In genomic region chr12:79364197-79364596, GRCh38 we compare ENCODE assay signal across 25 cellular contexts.
A peak's percentile ranks its signal among the peaks of the same experiment; 100 is the strongest.
DNase-seq lines count a peak whose midpoint lies in the region; ATAC-seq, FAIRE-seq and TF ChIP-seq lines count a peak whose summit lies in the region.
"Had no signal": no experiment of that assay in that cellular context is flagged by ENCODE, and none has a peak within 500 bp of the region (broad histone marks: within the 10 kb centered on the region; RNA-seq: fewer than 3 reads in every experiment).

No MANE protein-coding gene starts in this region.

- no peaks in the 10 kb centered on the region for H3K9me3 ChIP-seq in OCI-LY3 (ENCODE audit: insufficient read depth, low read length)
- no peaks in the 10 kb centered on the region for H3K9me3 ChIP-seq in astrocyte (ENCODE audit: insufficient read depth, low read depth, low read length)
- no peaks in the 10 kb centered on the region for H3K9me3 ChIP-seq in hepatocyte (ENCODE audit: low read depth)
- H3K9me3 ChIP-seq: BE2C, Peyer's patch had no signal

- no peak overlapping the region for H3K4me3 ChIP-seq in OCI-LY3 (ENCODE audit: low read length)
- H3K4me3 ChIP-seq in astrocyte (ENCODE audit: insufficient read depth, low read depth, low read length) = no peak overlapping the region
- no peak overlapping the region for H3K4me3 ChIP-seq in hepatocyte
- H3K4me3 ChIP-seq: GM23248, Peyer's patch had no signal

- no peak overlapping the region for H3K4me3 Mint-ChIP-seq in astrocyte (ENCODE audit: unreplicated experiment)
- no peak overlapping the region for H3K4me3 Mint-ChIP-seq in activated CD4-positive, alpha-beta T cell treated with anti-CD3 and anti-CD28 coated beads, Interleukin-2, amount 10 ng/mL, durations not matched to agents 24 days and 14 days
- H3K4me3 Mint-ChIP-seq: CD14-positive monocyte; CD8-positive, alpha-beta memory T cell had no signal

- in situ Hi-C loops in Caki2 (cut with HindIII; ENCODE audit: low pct_unique_long_range_greater_than_20kb, low sequenced_read_pairs) = no loop called here

- H3K79me2 ChIP-seq in OCI-LY3 (ENCODE audit: low read length) (no peaks in the 10 kb centered on the region), astrocyte (ENCODE audit: insufficient read depth, low read length) (no peaks in the 10 kb centered on the region), hepatocyte (no peaks in the 10 kb centered on the region)

- ATAC-seq in GM19455 (IDR thresholded peaks at IDR 0.05; ENCODE audit: unreplicated experiment) = no peak
- ATAC-seq in GM21447 (IDR thresholded peaks at IDR 0.05; ENCODE audit: unreplicated experiment) = no peak

- H3K27me3 ChIP-seq in OCI-LY3 (ENCODE audit: low read depth, low read length) = no peaks in the 10 kb centered on the region
- H3K27me3 ChIP-seq in astrocyte (ENCODE audit: insufficient read depth, low read length) = no peaks in the 10 kb centered on the region
- no peaks in the 10 kb centered on the region for H3K27me3 ChIP-seq in hepatocyte
- H3K27me3 ChIP-seq: BE2C, Peyer's patch had no signal

- no peaks in the 10 kb centered on the region for H3K27me3 Mint-ChIP-seq in astrocyte (ENCODE audit: low read depth, unreplicated experiment)
- no peaks in the 10 kb centered on the region for H3K27me3 Mint-ChIP-seq in activated CD4-positive, alpha-beta T cell treated with anti-CD3 and anti-CD28 coated beads, Interleukin-2, amount 10 ng/mL, durations not matched to agents 24 days and 14 days
- H3K27me3 Mint-ChIP-seq: CD8-positive, alpha-beta memory T cell had no signal

- no peak for FAIRE-seq in astrocyte (lab: Jason Lieb, UNC)
- FAIRE-seq: GM19239 had no signal

- no peaks in the 10 kb centered on the region for H3K9me2 ChIP-seq in hepatocyte (replicated peaks; ENCODE audit: insufficient read depth)

- TF ChIP-seq CTCF in OCI-LY3 (IDR thresholded peaks at IDR 0.05; ENCODE audit: low read depth, low read length) (no peak), astrocyte (IDR thresholded peaks at IDR 0.05; ENCODE audit: insufficient read depth, low read depth, low read length) (no peak), hepatocyte (IDR thresholded peaks at IDR 0.05; ENCODE audit: poor library complexity) (no peak)

- H3K36me3 ChIP-seq in OCI-LY3 (replicated peaks; ENCODE audit: low read depth, low read length) = no peaks in the 10 kb centered on the region
- H3K36me3 ChIP-seq in astrocyte (ENCODE audit: insufficient read depth, low read length) = no peaks in the 10 kb centered on the region
- H3K36me3 ChIP-seq in hepatocyte (replicated peaks; ENCODE audit: insufficient read depth, low read depth) = no peaks in the 10 kb centered on the region
- H3K36me3 ChIP-seq: Peyer's patch had no signal

- H3K27ac ChIP-seq in OCI-LY3 (ENCODE audit: low read length) (no peak overlapping the region), astrocyte (ENCODE audit: low read depth, low read length) (no peak overlapping the region), hepatocyte (peak overlapping the region; percentile 49)
- H3K27ac ChIP-seq: GM23248, Peyer's patch had no signal

- H3K4me1 ChIP-seq in OCI-LY3 (ENCODE audit: low read length) (peaks cover 19% of the 10 kb centered on the region), astrocyte (ENCODE audit: insufficient read depth, low read length) (no peaks in the 10 kb centered on the region), hepatocyte (ENCODE audit: insufficient read depth) (peaks cover 16% of the 10 kb centered on the region)
- H3K4me1 ChIP-seq: Peyer's patch had no signal

- peaks cover 2% of the 10 kb centered on the region for H3K4me1 Mint-ChIP-seq in astrocyte (ENCODE audit: low read depth, unreplicated experiment)
- H3K4me1 Mint-ChIP-seq in activated CD4-positive, alpha-beta T cell treated with anti-CD3 and anti-CD28 coated beads, Interleukin-2, amount 10 ng/mL, durations not matched to agents 24 days and 14 days = no peaks in the 10 kb centered on the region
- H3K4me1 Mint-ChIP-seq: CD14-positive monocyte; CD8-positive, alpha-beta memory T cell had no signal

- H3K4me2 ChIP-seq in OCI-LY3 (ENCODE audit: low read length) (peak overlapping the region; percentile 28; the same call in 1 of the 2 replicates), astrocyte (ENCODE audit: low read length) (no peak overlapping the region), hepatocyte (peak overlapping the region; percentile 34)

- 27% methylated on average over 4 of the region's 4 CpGs for WGBS in hepatocyte (ENCODE audit: low lambda C conversion rate, missing lambda C conversion rate)

- no peaks in the 10 kb centered on the region for H3K9me3 Mint-ChIP-seq in astrocyte (ENCODE audit: unreplicated experiment)
- no peaks in the 10 kb centered on the region for H3K9me3 Mint-ChIP-seq in activated CD4-positive, alpha-beta T cell treated with anti-CD3 and anti-CD28 coated beads, Interleukin-2, amount 10 ng/mL, durations not matched to agents 24 days and 14 days
- H3K9me3 Mint-ChIP-seq: CD14-positive monocyte had no signal

- no peaks in the 10 kb centered on the region for H4K20me1 ChIP-seq in OCI-LY3 (ENCODE audit: insufficient read depth, low read length)
- no peaks in the 10 kb centered on the region for H4K20me1 ChIP-seq in astrocyte (ENCODE audit: insufficient read depth, low read length)
- no peaks in the 10 kb centered on the region for H4K20me1 ChIP-seq in hepatocyte (ENCODE audit: insufficient read depth, poor library complexity, severe bottlenecking)

- no peak overlapping the region for H3K27ac Mint-ChIP-seq in astrocyte (ENCODE audit: unreplicated experiment)
- no peak overlapping the region for H3K27ac Mint-ChIP-seq in activated CD4-positive, alpha-beta T cell treated with anti-CD3 and anti-CD28 coated beads, Interleukin-2, amount 10 ng/mL, durations not matched to agents 24 days and 14 days
- H3K27ac Mint-ChIP-seq: CD14-positive monocyte; CD8-positive, alpha-beta memory T cell had no signal

- H3K9ac ChIP-seq in OCI-LY3 (ENCODE audit: low read length) = no peak overlapping the region
- H3K9ac ChIP-seq in astrocyte (ENCODE audit: low read length) = no peak overlapping the region
- H3K9ac ChIP-seq: GM23248 had no signal

- DNase-seq in Caki2 (ENCODE audit: low read depth) (peak; percentile 16), astrocyte (ENCODE audit: low read depth) (peak; percentile 34), hepatocyte (ENCODE audit: low spot score) (peak; percentile 29), NCI-H510A treated with DMSO at 0.1 percent for 48 hours (lab: John Stamatoyannopoulos, UW) (no peak)
- no peak for DNase-seq in activated CD4-positive, alpha-beta T cell treated with anti-CD3 and anti-CD28 coated beads, Interleukin-2, amount 10 ng/mL, durations not matched to agents 24 days and 14 days
- DNase-seq: BE2C; CD8-positive, alpha-beta memory T cell; DMS153; DND-41; GM23248; HCEC 1CT; Kasumi-1; NCI-H1092 treated with DMSO at 0.1 percent for 48 hours; NCI-H1436; NCI-H187; NCI-H446; NCI-H526 treated with DMSO at 0.1 percent for 48 hours; Peyer's patch; SHP77 treated with DMSO at 0.1 percent for 48 hours; T-helper 1 cell had no signal

- peaks cover 2% of the 10 kb centered on the region for H3K36me3 Mint-ChIP-seq in astrocyte (ENCODE audit: low read depth, unreplicated experiment)
- H3K36me3 Mint-ChIP-seq in activated CD4-positive, alpha-beta T cell treated with anti-CD3 and anti-CD28 coated beads, Interleukin-2, amount 10 ng/mL, durations not matched to agents 24 days and 14 days (ENCODE audit: low read depth) = no peaks in the 10 kb centered on the region
- H3K36me3 Mint-ChIP-seq: CD14-positive monocyte; CD8-positive, alpha-beta memory T cell had no signal

- intact Hi-C loops in activated CD4-positive, alpha-beta T cell treated with anti-CD3 and anti-CD28 coated beads, Interleukin-2, amount 10 ng/mL, durations not matched to agents 24 days and 14 days (cut with micrococcal nuclease) = no loop called here

- no peak overlapping the region for H2AFZ ChIP-seq in OCI-LY3 (ENCODE audit: low read depth, low read length)
- H2AFZ ChIP-seq in astrocyte (ENCODE audit: low read depth, low read length) = no peak overlapping the region
- no peak overlapping the region for H2AFZ ChIP-seq in hepatocyte
- H2AFZ ChIP-seq: GM23248 had no signal

Comparison
In these comparisons a context has a peak if more than half of its experiments do, and no peak if none do; other contexts are left out.
1. DNase-seq: peak in Caki2 (single experiment), astrocyte (single experiment) and hepatocyte (single experiment); none in activated CD4-positive, alpha-beta T cell treated with anti-CD3 and anti-CD28 coated beads, Interleukin-2, amount 10 ng/mL, durations not matched to agents 24 days and 14 days (single experiment) and NCI-H510A treated with DMSO at 0.1 percent for 48 hours (single experiment).